Comparison of ENCODE assay signal across 1 cellular context in genomic region chr17:19368119-19368660, GRCh38.
TF ChIP-seq lines count a peak whose summit lies in the region.

No MANE protein-coding gene starts in this region.

TF ChIP-seq in A549, 52 proteins besides CTCF, POLR2A, EP300 and RAD21:
- TF ChIP-seq HOXB5 (CRISPR knock-in tag; IDR thresholded peaks at IDR 0.05) (no peak), EHMT2 (IDR thresholded peaks at IDR 0.05; ENCODE audit: low read depth) (no peak), JUN (IDR thresholded peaks at IDR 0.05) (no peak), FOSB (CRISPR knock-in tag; IDR thresholded peaks at IDR 0.05) (no peak), CBX8 (IDR thresholded peaks at IDR 0.05) (no peak), PHF8 (IDR thresholded peaks at IDR 0.05; ENCODE audit: borderline replicate concordance, low read depth) (no peak), CBX2 (IDR thresholded peaks at IDR 0.05; ENCODE audit: borderline replicate concordance, low read depth) (no peak), JUNB (IDR thresholded peaks at IDR 0.05) (no peak), SREBF2 (IDR thresholded peaks at IDR 0.05) (no peak), RNF2 (IDR thresholded peaks at IDR 0.05; ENCODE audit: borderline replicate concordance, low read depth) (no peak), ZSCAN20 (CRISPR knock-in tag; IDR thresholded peaks at IDR 0.05) (no peak), RARB (CRISPR knock-in tag; IDR thresholded peaks at IDR 0.05) (no peak)
